16 cellular contexts compared by ENCODE assay signal in the genomic region with DNA sequence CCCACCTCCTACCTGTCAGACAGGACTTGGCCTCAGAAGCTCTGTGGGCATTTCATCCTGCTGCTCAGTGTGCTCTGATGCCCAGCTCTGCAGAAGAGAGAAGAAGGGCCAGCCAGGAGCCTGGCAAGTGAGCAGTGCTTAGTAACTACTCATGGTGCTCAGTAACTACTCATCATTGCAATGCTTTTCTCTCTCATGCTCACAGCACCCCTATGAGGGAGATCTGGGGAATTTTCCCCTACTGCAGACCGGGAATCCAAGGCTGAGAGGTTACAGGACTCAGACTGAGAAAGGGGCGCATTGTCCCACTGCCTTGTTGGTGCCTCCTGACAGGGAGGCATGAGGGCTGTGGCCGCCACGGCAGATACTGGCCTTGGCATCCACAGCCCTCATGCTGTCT.
DNase-seq lines count a peak whose midpoint lies in the region; ATAC-seq, FAIRE-seq and TF ChIP-seq lines count a peak whose summit lies in the region.
"Had no signal": no experiment of that assay in that cellular context is flagged by ENCODE, and none has a peak within 500 bp of the region (broad histone marks: within the 10 kb centered on the region; RNA-seq: fewer than 3 reads in every experiment).

No MANE protein-coding gene starts in this region.

- no peak overlapping the region for H2AFZ ChIP-seq in H9 (ENCODE audit: low read length)
- H2AFZ ChIP-seq in astrocyte (ENCODE audit: low read depth, low read length) = no peak overlapping the region

- no peak overlapping the region for H3K14ac ChIP-seq in H9 (ENCODE audit: insufficient read depth, low read length)

- no peak overlapping the region for H3T11ph ChIP-seq in H9 (ENCODE audit: low read length)

- no peak overlapping the region for H3K4me2 ChIP-seq in H9 (ENCODE audit: insufficient read depth, insufficient read length, low read length)
- H3K4me2 ChIP-seq in astrocyte (ENCODE audit: low read length) = no peak overlapping the region
- H3K4me2 ChIP-seq: KMS-11 had no signal

- H3K9me3 ChIP-seq in H9 (ENCODE audit: control insufficient read depth, low read depth, low read length) (no peaks in the 10 kb centered on the region), astrocyte (ENCODE audit: insufficient read depth, low read depth, low read length) (peaks cover 5% of the 10 kb centered on the region)
- H3K9me3 ChIP-seq: HAP-1 had no signal

- H3K27ac ChIP-seq in H9 (ENCODE audit: insufficient read length, low read depth, low read length) = no peak overlapping the region
- no peak overlapping the region for H3K27ac ChIP-seq in astrocyte (ENCODE audit: low read depth, low read length)
- H3K27ac ChIP-seq: KMS-11 had no signal

- no peak overlapping the region for H2BK15ac ChIP-seq in H9 (ENCODE audit: low read depth, low read length)

- H3K23me2 ChIP-seq in H9 (ENCODE audit: insufficient read length, low read depth, low read length, poor library complexity, severe bottlenecking) = no peaks in the 10 kb centered on the region

- no peak overlapping the region for H4K8ac ChIP-seq in H9 (replicated peaks; ENCODE audit: insufficient read length, low read depth, low read length)

- no peaks in the 10 kb centered on the region for H3K79me1 ChIP-seq in H9 (ENCODE audit: insufficient read depth, low read depth, low read length, poor library complexity, severe bottlenecking)

- H2AK5ac ChIP-seq in H9 (ENCODE audit: insufficient read length, low read length) = no peak overlapping the region

- H3K79me2 ChIP-seq in H9 (ENCODE audit: insufficient read depth, low read length) (no peaks in the 10 kb centered on the region), astrocyte (ENCODE audit: insufficient read depth, low read length) (no peaks in the 10 kb centered on the region)

- H3K9me3 Mint-ChIP-seq in H9 = peaks cover 8 to 10% of the 10 kb centered on the region in 2 experiments; a peak in 4 of 5 replicates
- H3K9me3 Mint-ChIP-seq in astrocyte (ENCODE audit: unreplicated experiment) = peaks cover 8% of the 10 kb centered on the region
- no peaks in the 10 kb centered on the region for H3K9me3 Mint-ChIP-seq in activated naive CD4-positive, alpha-beta T cell treated with anti-CD3 and anti-CD28 coated beads for 36 hours

- H3K4me3 ChIP-seq in astrocyte (ENCODE audit: insufficient read depth, low read depth, low read length) (no peak overlapping the region), foreskin fibroblast (ENCODE audit: low read depth in 1 of 2, low read length in 2 of 2) (no peak overlapping the region)
- H3K4me3 ChIP-seq: HAP-1 had no signal

- H3K27me3 ChIP-seq in H9 (ENCODE audit: insufficient read depth, low read length) (no peaks in the 10 kb centered on the region), astrocyte (ENCODE audit: insufficient read depth, low read length) (no peaks in the 10 kb centered on the region)

- H3K9ac ChIP-seq in H9 (ENCODE audit: extremely low read depth, insufficient read length, low read length) = no peak overlapping the region
- H3K9ac ChIP-seq in astrocyte (ENCODE audit: low read length) = no peak overlapping the region
- H3K9ac ChIP-seq: KMS-11 had no signal

- H3K4ac ChIP-seq in H9 (ENCODE audit: low read depth, low read length) = no peak overlapping the region

- H3K18ac ChIP-seq in H9 (ENCODE audit: insufficient read length, low read depth, low read length) = no peak overlapping the region

- H4K20me1 ChIP-seq in H9 (ENCODE audit: control insufficient read depth, insufficient read depth, insufficient read length) = no peaks in the 10 kb centered on the region
- H4K20me1 ChIP-seq in astrocyte (ENCODE audit: insufficient read depth, low read length) = no peaks in the 10 kb centered on the region

- H4K91ac ChIP-seq in H9 (ENCODE audit: insufficient read length, low read depth, low read length) = no peak overlapping the region

- no peak for TF ChIP-seq CTCF in H9 (conservative IDR thresholded peaks at IDR 0.05)
- peak; percentile 17 for TF ChIP-seq CTCF in astrocyte (IDR thresholded peaks at IDR 0.05; ENCODE audit: insufficient read depth, low read depth, low read length)
- no peak for TF ChIP-seq CTCF in foreskin fibroblast (IDR thresholded peaks at IDR 0.05; ENCODE audit: low read depth, low read length)

- H2BK120ac ChIP-seq in H9 (ENCODE audit: low read depth, low read length, poor library complexity, severe bottlenecking) = no peak overlapping the region

- H3K36me3 ChIP-seq in astrocyte (ENCODE audit: insufficient read depth, low read length) = no peaks in the 10 kb centered on the region
- H3K36me3 ChIP-seq: HAP-1 had no signal

- H2BK20ac ChIP-seq in H9 (ENCODE audit: low read depth, low read length, poor library complexity, severe bottlenecking) = no peak overlapping the region

- H3K27ac Mint-ChIP-seq in H9 = no peak overlapping the region
- no peak overlapping the region for H3K27ac Mint-ChIP-seq in astrocyte (ENCODE audit: unreplicated experiment)
- H3K27ac Mint-ChIP-seq in activated naive CD4-positive, alpha-beta T cell treated with anti-CD3 and anti-CD28 coated beads for 36 hours = no peak overlapping the region
- H3K27ac Mint-ChIP-seq: mesothelial cell of epicardium, T-cell had no signal

- peak; percentile 28 for DNase-seq in H9
- DNase-seq in astrocyte (ENCODE audit: low read depth) = peak; percentile 31
- peak; percentile 32 to 70 for DNase-seq in foreskin fibroblast
- no peak for DNase-seq in sciatic nerve (ENCODE audit: low spot score)
- no peak for DNase-seq in GM19238 (ENCODE audit: insufficient read length, low spot score)
- no peak for DNase-seq in HPDE6-E6E7 (ENCODE audit: extremely low spot score)
- DNase-seq in activated naive CD4-positive, alpha-beta T cell treated with anti-CD3 and anti-CD28 coated beads for 36 hours = no peak
- DNase-seq: activated gamma-delta T cell, hypothalamus, NCI-H2029, T-cell had no signal

- intact Hi-C loops in sciatic nerve (cut with DNase I) = no loop called here
- intact Hi-C loops in activated naive CD4-positive, alpha-beta T cell treated with anti-CD3 and anti-CD28 coated beads for 36 hours (cut with micrococcal nuclease) = no loop called here

- H3K4me1 Mint-ChIP-seq in H9 (peaks cover 11 to 24% of the 10 kb centered on the region in 2 experiments), astrocyte (ENCODE audit: low read depth, unreplicated experiment) (no peaks in the 10 kb centered on the region)
- no peaks in the 10 kb centered on the region for H3K4me1 Mint-ChIP-seq in activated naive CD4-positive, alpha-beta T cell treated with anti-CD3 and anti-CD28 coated beads for 36 hours (ENCODE audit: low read depth)
- H3K4me1 Mint-ChIP-seq: T-cell had no signal

- no peaks in the 10 kb centered on the region for H3K4me1 ChIP-seq in H9 (ENCODE audit: insufficient read depth, low read length)
- H3K4me1 ChIP-seq in astrocyte (ENCODE audit: insufficient read depth, low read length) = peaks cover 8% of the 10 kb centered on the region
- H3K4me1 ChIP-seq: HAP-1 had no signal

- peaks cover 6 to 11% (median 7%) of the 10 kb centered on the region in 3 experiments; a peak in 6 of 7 replicates for H3K36me3 Mint-ChIP-seq in H9 (ENCODE audit: insufficient read depth in 1 of 3, low read depth in 3 of 3)
- no peaks in the 10 kb centered on the region for H3K36me3 Mint-ChIP-seq in astrocyte (ENCODE audit: low read depth, unreplicated experiment)
- H3K36me3 Mint-ChIP-seq in activated naive CD4-positive, alpha-beta T cell treated with anti-CD3 and anti-CD28 coated beads for 36 hours (ENCODE audit: low read depth) = no peaks in the 10 kb centered on the region
- H3K36me3 Mint-ChIP-seq: T-cell had no signal

- ATAC-seq in sciatic nerve = peak; percentile 45
- ATAC-seq: T-cell had no signal

- H3K23ac ChIP-seq in H9 (ENCODE audit: insufficient read length, low read depth, low read length) = no peak overlapping the region

- no peak for FAIRE-seq in astrocyte (lab: Jason Lieb, UNC)
- FAIRE-seq: colon, GM12892 had no signal

- H2BK5ac ChIP-seq in H9 (ENCODE audit: insufficient read length, low read length) = no peak overlapping the region

- no peak overlapping the region for H3K56ac ChIP-seq in H9 (ENCODE audit: insufficient read length, low read depth, low read length)

- H3K4me3 Mint-ChIP-seq in H9 (no peak overlapping the region), astrocyte (ENCODE audit: unreplicated experiment) (no peak overlapping the region)
- H3K4me3 Mint-ChIP-seq in activated naive CD4-positive, alpha-beta T cell treated with anti-CD3 and anti-CD28 coated beads for 36 hours = no peak overlapping the region
- H3K4me3 Mint-ChIP-seq: mesothelial cell of epicardium, T-cell had no signal

- CTCF ChIA-PET in activated naive CD4-positive, alpha-beta T cell treated with anti-CD3 and anti-CD28 coated beads for 36 hours (lab: Charles Lee) = no interaction called here

- H3K27me3 Mint-ChIP-seq in H9 (ENCODE audit: low read depth) (peaks cover 32% of the 10 kb centered on the region), astrocyte (ENCODE audit: low read depth, unreplicated experiment) (peaks cover 48% of the 10 kb centered on the region)
- peaks cover 21% of the 10 kb centered on the region for H3K27me3 Mint-ChIP-seq in activated naive CD4-positive, alpha-beta T cell treated with anti-CD3 and anti-CD28 coated beads for 36 hours (ENCODE audit: low read depth)

- no CpG with 5 or more reads among the region's 4 CpGs for WGBS in H9 (ENCODE audit: extremely low coverage, insufficient read length, low lambda C conversion rate)

- H4K5ac ChIP-seq in H9 (ENCODE audit: insufficient read length, low read depth, low read length) = no peak overlapping the region

- H2BK12ac ChIP-seq in H9 (ENCODE audit: insufficient read length, low read depth, low read length) = no peak overlapping the region

Comparison
In these comparisons a context has a peak if more than half of its experiments do, and no peak if none do; other contexts are left out.
1. DNase-seq: peak in H9 (single experiment), astrocyte (single experiment) and foreskin fibroblast (2 of 2); none in sciatic nerve (single experiment), GM19238 (single experiment), HPDE6-E6E7 (single experiment) and activated naive CD4-positive, alpha-beta T cell treated with anti-CD3 and anti-CD28 coated beads for 36 hours (single experiment).